In the genomic region with DNA sequence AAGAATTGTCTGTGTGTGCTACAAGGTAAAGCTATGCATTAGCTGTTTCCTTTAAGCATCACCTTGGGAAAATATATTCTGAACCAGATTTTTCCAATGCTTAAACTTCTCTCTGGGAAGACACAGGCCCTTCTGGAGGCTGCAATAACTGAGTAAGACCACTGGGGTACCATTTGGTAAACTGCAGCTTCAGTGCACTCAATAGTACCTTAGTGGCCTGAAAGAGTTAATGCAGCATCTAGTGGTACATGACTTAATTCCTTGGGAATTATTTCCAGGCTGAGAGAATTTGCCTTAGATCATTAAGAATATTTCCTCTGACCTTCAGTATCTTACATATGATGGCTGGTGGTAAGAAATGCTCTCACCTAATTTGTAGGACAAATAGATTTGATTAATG, we compare ENCODE assay signal across 13 cellular contexts.
DNase-seq lines count a peak whose midpoint lies in the region; ATAC-seq and TF ChIP-seq lines count a peak whose summit lies in the region.
"Had no signal": no experiment of that assay in that cellular context is flagged by ENCODE, and none has a peak within 500 bp of the region (broad histone marks: within the 10 kb centered on the region; RNA-seq: fewer than 3 reads in every experiment).

No MANE protein-coding gene starts in this region.

- no peaks in the 10 kb centered on the region for H3K4me1 Mint-ChIP-seq in T-helper 17 cell
- H3K4me1 Mint-ChIP-seq: activated naive CD4-positive, alpha-beta T cell treated with anti-CD3 and anti-CD28 coated beads, Interleukin-2, amount 50 U/mL, for 24 hours had no signal

- DNase-seq in AG04449 (ENCODE audit: low read depth, low spot score) (no peak), NB4 (ENCODE audit: low read depth) (peak; percentile 16), epithelial cell of proximal tubule (ENCODE audit: low read depth) (no peak), epidermal melanocyte (ENCODE audit: insufficient read length, low spot score) (no peak), T-helper 17 cell (no peak)
- no peak for DNase-seq in stimulated activated CD4-positive, alpha-beta T cell treated with anti-CD3 and anti-CD28 coated beads, Interleukin-12 subunit alpha, Interleukin-12 subunit beta, amount 100 ng/mL, for 4 hours
- DNase-seq: activated CD4-positive, CD25-positive, alpha-beta regulatory T cell; left lung; NCI-H510A had no signal

- H3K9me3 ChIP-seq in T-helper 17 cell (ENCODE audit: control insufficient read depth, low read length, poor library complexity, severe bottlenecking), result no peaks in the 10 kb centered on the region
- H3K9me3 ChIP-seq: BLaER1 treated with 17β-estradiol and CSF1 and Interleukin-3, amounts not matched to agents 10 nM and 100 nM; left lung had no signal

- peak; percentile 15 for TF ChIP-seq CTCF in AG04449 (IDR thresholded peaks at IDR 0.05; ENCODE audit: insufficient read depth, low read length, missing control alignments)
- peak; percentile 41 for TF ChIP-seq CTCF in NB4 (IDR thresholded peaks at IDR 0.05; ENCODE audit: low read depth, low read length)
- peak; percentile 46 for TF ChIP-seq CTCF in epithelial cell of proximal tubule (conservative IDR thresholded peaks at IDR 0.05; ENCODE audit: low read depth, low read length)

- CTCF ChIA-PET in AG04449 (lab: Yijun Ruan, JAX), result no interaction called here

- no peaks in the 10 kb centered on the region for H3K36me3 Mint-ChIP-seq in T-helper 17 cell (ENCODE audit: low read depth)
- H3K36me3 Mint-ChIP-seq: activated naive CD4-positive, alpha-beta T cell treated with anti-CD3 and anti-CD28 coated beads, Interleukin-2, amount 50 U/mL, for 24 hours had no signal

- TF ChIP-seq POLR2A in NB4 (IDR thresholded peaks at IDR 0.05; ENCODE audit: extremely low read depth, insufficient read length), result no peak

- H3K27ac Mint-ChIP-seq in T-helper 17 cell, result no peak overlapping the region
- H3K27ac Mint-ChIP-seq: activated naive CD4-positive, alpha-beta T cell treated with anti-CD3 and anti-CD28 coated beads, Interleukin-2, amount 50 U/mL, for 24 hours had no signal

- ATAC-seq in GM21367 (IDR thresholded peaks at IDR 0.05; ENCODE audit: unreplicated experiment), result peak; percentile 62
- ATAC-seq in HG02852 (IDR thresholded peaks at IDR 0.05; ENCODE audit: unreplicated experiment), result no peak
- ATAC-seq in T-helper 17 cell, result no peak
- ATAC-seq: left lung had no signal

- POLR2A ChIA-PET in AG04449 (lab: Yijun Ruan, JAX), result no interaction called here

- no peaks in the 10 kb centered on the region for H3K27me3 Mint-ChIP-seq in T-helper 17 cell
- H3K27me3 Mint-ChIP-seq: activated naive CD4-positive, alpha-beta T cell treated with anti-CD3 and anti-CD28 coated beads, Interleukin-2, amount 50 U/mL, for 24 hours had no signal

- no peak overlapping the region for H3K4me3 ChIP-seq in AG04449 (ENCODE audit: low read depth, low read length)
- H3K4me3 ChIP-seq in NB4 (ENCODE audit: low read depth, low read length), result no peak overlapping the region
- H3K4me3 ChIP-seq in epithelial cell of proximal tubule (ENCODE audit: low read depth, low read length), result no peak overlapping the region
- H3K4me3 ChIP-seq: BLaER1 treated with 17β-estradiol and CSF1 and Interleukin-3, amounts not matched to agents 10 nM and 100 nM; left lung had no signal

- H3K4me3 Mint-ChIP-seq in T-helper 17 cell, result no peak overlapping the region
- H3K4me3 Mint-ChIP-seq: activated naive CD4-positive, alpha-beta T cell treated with anti-CD3 and anti-CD28 coated beads, Interleukin-2, amount 50 U/mL, for 24 hours had no signal
